Comparison of ENCODE assay signal across 30 cellular contexts in the genomic region with DNA sequence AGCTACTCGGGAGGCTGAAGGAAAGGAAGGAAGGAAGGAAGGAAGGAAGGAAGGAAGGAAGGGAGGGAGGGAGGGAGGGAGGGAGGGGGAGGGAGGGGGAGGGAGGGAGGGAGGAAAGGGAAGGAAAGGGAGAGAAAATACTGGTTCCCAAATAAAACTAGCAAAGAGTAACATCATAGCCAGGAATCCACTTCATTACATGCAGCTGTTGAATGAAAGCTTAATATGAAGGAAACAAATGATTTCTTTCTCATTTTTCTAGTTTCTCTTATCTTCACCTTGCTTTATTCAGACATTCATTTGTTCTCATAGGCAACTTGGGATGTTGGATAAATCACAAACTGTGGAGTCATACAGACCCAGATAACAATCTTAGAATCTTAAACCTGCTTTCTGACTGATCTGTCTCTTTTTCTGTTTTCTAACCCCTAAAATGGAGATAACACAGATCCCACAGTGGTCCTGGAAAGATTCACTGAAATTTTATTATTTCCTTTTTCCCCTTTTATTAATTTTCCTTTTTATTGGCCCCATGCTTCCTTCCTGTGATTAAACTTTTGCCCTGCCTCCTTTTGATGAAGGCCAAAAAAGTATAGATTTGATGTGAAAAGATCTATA. TPM values are rescaled to one million over a fixed set of nuclear protein-coding genes. Genes with fewer than 3 reads are reported as not detected.
"Had no signal": no experiment of that assay in that cellular context is flagged by ENCODE, and none has a peak within 500 bp of the region (broad histone marks: within the 10 kb centered on the region; RNA-seq: fewer than 3 reads in every experiment).

No MANE protein-coding gene starts in this region.

- H3K4me1 ChIP-seq: colonic mucosa, esophagus squamous epithelium, gastrocnemius medialis, heart left ventricle, left lung, lower lobe of right lung had no signal

- H3K4me3 ChIP-seq: colonic mucosa, esophagus squamous epithelium, gastrocnemius medialis, heart left ventricle, hepatocyte, left lung, lower lobe of right lung, mucosa of descending colon had no signal

- H3K36me3 ChIP-seq: colonic mucosa, esophagus squamous epithelium, gastrocnemius medialis, heart left ventricle, left lung, lower lobe of right lung had no signal

- FAIRE-seq: endometrium, kidney had no signal

- H2AFZ ChIP-seq: hepatocyte had no signal

- H3K4me2 ChIP-seq: hepatocyte had no signal

- H3K27ac ChIP-seq: colonic mucosa, epithelial cell of prostate, esophagus squamous epithelium, gastrocnemius medialis, heart left ventricle, hepatocyte, left lung, lower lobe of right lung had no signal

- ATAC-seq: effector memory CD8-positive, alpha-beta T cell; esophagus mucosa; gastrocnemius medialis; heart left ventricle; left cardiac atrium; left lung; left ventricle myocardium superior; lower lobe of right lung; mucosa of descending colon had no signal

- H3K27me3 ChIP-seq: colonic mucosa, esophagus squamous epithelium, gastrocnemius medialis, heart left ventricle, hepatocyte, left lung had no signal

- H3K9me3 ChIP-seq: colonic mucosa, esophagus squamous epithelium, gastrocnemius medialis, heart left ventricle, left lung, lower lobe of right lung, mucosa of descending colon had no signal

- DNase-seq: colonic mucosa; cortex of kidney; effector CD8-positive, alpha-beta T cell; effector memory CD8-positive, alpha-beta T cell; endodermal cell; erythroblast; esophagus squamous epithelium; foreskin fibroblast; foreskin melanocyte; gastrocnemius medialis; heart left ventricle; hypothalamus; immature natural killer cell; islet precursor cell; kidney; kidney glomerular epithelial cell; left cardiac atrium; left lung; left ventricle myocardium superior; lower lobe of right lung; mesenchymal stem cell; mucosa of descending colon; naive B cell had no signal

- H3K79me2 ChIP-seq: hepatocyte had no signal

RNA-seq across cellular contexts. Expression of gene USH2A, which starts 52.5 kb away (rescaled TPM):
- total RNA-seq: dermis microvascular lymphatic vessel endothelial cell, esophagus mucosa, left lung, lower lobe of right lung, lung microvascular endothelial cell, mesenteric fat pad had no signal
- polyA plus RNA-seq: hepatocyte, immature natural killer cell had no signal
